Comparison of ENCODE assay signal across 14 cellular contexts in the genomic region with DNA sequence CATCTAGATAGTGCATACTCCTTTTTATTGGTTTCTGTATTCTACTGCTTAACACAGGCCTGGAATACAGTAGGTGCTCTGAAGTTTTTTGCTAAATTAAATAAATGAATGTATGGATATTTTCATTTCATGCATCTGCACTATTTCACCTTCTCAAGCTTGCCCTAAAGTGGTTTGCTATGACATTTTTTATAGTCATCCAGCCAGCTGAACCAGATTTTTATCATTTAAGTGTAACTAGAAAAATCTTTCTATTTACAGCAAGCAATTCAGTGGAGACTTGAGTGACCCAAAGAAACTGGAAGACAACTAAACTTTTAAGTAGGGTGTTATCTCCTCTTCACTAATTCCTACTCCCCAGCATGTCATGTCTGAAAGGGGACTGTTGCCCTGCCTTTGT.
DNase-seq lines count a peak whose midpoint lies in the region; ATAC-seq and TF ChIP-seq lines count a peak whose summit lies in the region.
"Had no signal": no experiment of that assay in that cellular context is flagged by ENCODE, and none has a peak within 500 bp of the region (broad histone marks: within the 10 kb centered on the region; RNA-seq: fewer than 3 reads in every experiment).

No MANE protein-coding gene starts in this region.

- H3K27ac ChIP-seq in VCaP: peak overlapping the region; percentile 10; the same call in 1 of the 2 replicates
- H3K27ac ChIP-seq in smooth muscle cell (ENCODE audit: low read depth): peak overlapping the region; percentile 11
- no peak overlapping the region for H3K27ac ChIP-seq in CD4-positive, alpha-beta memory T cell (ENCODE audit: low read depth, low read length)
- H3K27ac ChIP-seq in gastrocnemius medialis: no peak overlapping the region
- H3K27ac ChIP-seq: C4-2B, HL-60 had no signal

- no peak for TF ChIP-seq POLR2A in gastrocnemius medialis (IDR thresholded peaks at IDR 0.05)

- TF ChIP-seq CTCF in VCaP (conservative IDR thresholded peaks at IDR 0.05) (no peak), smooth muscle cell (IDR thresholded peaks at IDR 0.05; ENCODE audit: borderline replicate concordance, insufficient read depth, poor library complexity, severe bottlenecking) (no peak), gastrocnemius medialis (IDR thresholded peaks at IDR 0.05 in 4 of 5, conservative IDR thresholded peaks at IDR 0.05 in 1 of 5) (no peak)

- no peak overlapping the region for H3K9ac ChIP-seq in smooth muscle cell (ENCODE audit: low read depth)

- no peaks in the 10 kb centered on the region for H3K27me3 Mint-ChIP-seq in CD4-positive, alpha-beta memory T cell
- H3K27me3 Mint-ChIP-seq: CD4-positive, alpha-beta T cell had no signal

- peaks cover 0 to 1% of the 10 kb centered on the region in 2 donors for H3K36me3 Mint-ChIP-seq in CD4-positive, alpha-beta memory T cell

- H3K27ac Mint-ChIP-seq in CD4-positive, alpha-beta memory T cell: no peak overlapping the region
- H3K27ac Mint-ChIP-seq: CD4-positive, alpha-beta T cell had no signal

- POLR2A ChIA-PET in CD4-positive, alpha-beta memory T cell (lab: Charles Lee; ENCODE audit: partially characterized antibody): no interaction called here

- no peak overlapping the region for H3K4me3 Mint-ChIP-seq in CD4-positive, alpha-beta memory T cell
- H3K4me3 Mint-ChIP-seq: CD4-positive, alpha-beta T cell had no signal

- peaks cover 13% of the 10 kb centered on the region for H3F3A ChIP-seq in smooth muscle cell (ENCODE audit: low read depth)

- no peak overlapping the region for H3K4me3 ChIP-seq in smooth muscle cell
- no peak overlapping the region for H3K4me3 ChIP-seq in CD4-positive, alpha-beta memory T cell (ENCODE audit: low read length in 2 of 2)
- H3K4me3 ChIP-seq in gastrocnemius medialis: no peak overlapping the region

- H3K9me3 Mint-ChIP-seq in CD4-positive, alpha-beta memory T cell: peaks cover 0 to 7% (median 0%) of the 10 kb centered on the region in 8 donors
- H3K9me3 Mint-ChIP-seq: CD4-positive, alpha-beta T cell had no signal

- CTCF ChIA-PET in CD4-positive, alpha-beta memory T cell (lab: Charles Lee; ENCODE audit: partially characterized antibody): no interaction called here

- ATAC-seq in GM19463 (IDR thresholded peaks at IDR 0.05; ENCODE audit: unreplicated experiment) (no peak), gastrocnemius medialis (no peak)

- H3K4me1 ChIP-seq in smooth muscle cell (ENCODE audit: low read depth) (peaks cover 3% of the 10 kb centered on the region), gastrocnemius medialis (no peaks in the 10 kb centered on the region)
- H3K4me1 ChIP-seq in CD4-positive, alpha-beta memory T cell (ENCODE audit: insufficient read depth, low read length): no peaks in the 10 kb centered on the region

- H3K9me3 ChIP-seq in smooth muscle cell (replicated peaks; ENCODE audit: low read depth): no peaks in the 10 kb centered on the region
- H3K9me3 ChIP-seq in CD4-positive, alpha-beta memory T cell (ENCODE audit: control insufficient read depth in 1 of 2, low read length in 2 of 2): no peaks in the 10 kb centered on the region
- H3K9me3 ChIP-seq in gastrocnemius medialis: no peaks in the 10 kb centered on the region

- in situ Hi-C loops in gastrocnemius medialis (cut with MboI; ENCODE audit: low sequenced_read_pairs in 4 of 4): no loop called here

- H3K4me1 Mint-ChIP-seq in CD4-positive, alpha-beta memory T cell: no peaks in the 10 kb centered on the region

- H3K36me3 ChIP-seq in smooth muscle cell (ENCODE audit: low read depth): no peaks in the 10 kb centered on the region
- no peaks in the 10 kb centered on the region for H3K36me3 ChIP-seq in CD4-positive, alpha-beta memory T cell (ENCODE audit: insufficient read depth, low read length)
- no peaks in the 10 kb centered on the region for H3K36me3 ChIP-seq in gastrocnemius medialis

- H4K20me1 ChIP-seq in smooth muscle cell (ENCODE audit: low read depth): no peaks in the 10 kb centered on the region

- H3K79me2 ChIP-seq in smooth muscle cell (ENCODE audit: low read depth): no peaks in the 10 kb centered on the region

- intact Hi-C loops in CD4-positive, alpha-beta memory T cell (cut with micrococcal nuclease): no loop called here
- intact Hi-C loops in gastrocnemius medialis (cut with DNase I; ENCODE audit: low total_unique reads): no loop called here

- H3K27me3 ChIP-seq in smooth muscle cell (ENCODE audit: low read depth) (no peaks in the 10 kb centered on the region), gastrocnemius medialis (no peaks in the 10 kb centered on the region)
- H3K27me3 ChIP-seq in CD4-positive, alpha-beta memory T cell (ENCODE audit: insufficient read depth, low read length): no peaks in the 10 kb centered on the region

- H3K4me2 ChIP-seq in smooth muscle cell: peak overlapping the region; percentile 26

- DNase-seq in SK-N-DZ (ENCODE audit: low spot score) (peak; percentile 6), smooth muscle cell (lab: John Stamatoyannopoulos, UW; ENCODE audit: unreplicated experiment) (no peak), gastrocnemius medialis (no peak)
- no peak for DNase-seq in CD4-positive, alpha-beta memory T cell
- DNase-seq: AML-193; CD4-positive, alpha-beta T cell; DMS153; DMS79 treated with DMSO at 0.1 percent for 48 hours; GF-D8; HCEC 1CT had no signal

- H2AFZ ChIP-seq in smooth muscle cell (ENCODE audit: low read depth): peak overlapping the region; percentile 58

Comparison
In these comparisons a context has a peak if more than half of its experiments do, and no peak if none do; other contexts are left out.
1. H3K27ac ChIP-seq: peak in VCaP (single experiment) and smooth muscle cell (single experiment); none in CD4-positive, alpha-beta memory T cell (single experiment) and gastrocnemius medialis (0 of 4).